Comparison of ENCODE assay signal across 8 cellular contexts in genomic region chr5:107671742-107672211, GRCh38. TPM values are rescaled to one million over a fixed set of nuclear protein-coding genes. Genes with fewer than 3 reads are reported as not detected.
DNase-seq lines count a peak whose midpoint lies in the region; ATAC-seq and FAIRE-seq lines count a peak whose summit lies in the region.

No MANE protein-coding gene starts in this region.

- no peak for FAIRE-seq in small intestine (lab: Jason Lieb, UNC)

- H3K4me3 ChIP-seq in iPS-18c (ENCODE audit: insufficient read depth, low read depth, low read length) = peak overlapping the region; percentile 78
- peak overlapping the region; percentile 42 to 48 for H3K4me3 ChIP-seq in small intestine (ENCODE audit: low read depth in 1 of 2, low read length in 2 of 2)

- DNase-seq in AG20443 (ENCODE audit: low spot score) (peak; percentile 62), NCI-H2196 treated with DMSO at 0.1 percent for 48 hours (lab: John Stamatoyannopoulos, UW; ENCODE audit: unreplicated experiment) (peak; percentile 56), small intestine (peak; percentile 24), pons (ENCODE audit: low spot score) (no peak)

- H3K4me1 ChIP-seq in small intestine (ENCODE audit: control insufficient read depth in 2 of 2, insufficient read depth in 1 of 2, low read depth in 1 of 2, low read length in 1 of 2) = peaks cover 2 to 5% of the 10 kb centered on the region in 2 donors

- WGBS in small intestine, 3 donors = 0 to 2% (median 1%) methylated on average over 20 of the region's 20 CpGs

- H3K36me3 ChIP-seq in small intestine (ENCODE audit: control insufficient read depth in 2 of 2, insufficient read depth in 2 of 2, low read length in 2 of 2) = no peaks in the 10 kb centered on the region

- peaks cover 8 to 14% of the 10 kb centered on the region in 2 donors for H3K27me3 ChIP-seq in small intestine (ENCODE audit: control insufficient read depth in 2 of 2, insufficient read depth in 2 of 2, low read length in 2 of 2)

- H3K9me3 ChIP-seq in iPS-18c (ENCODE audit: control insufficient read depth, insufficient read depth, low read length) = no peaks in the 10 kb centered on the region
- no peaks in the 10 kb centered on the region for H3K9me3 ChIP-seq in small intestine (ENCODE audit: control insufficient read depth, low read depth)

- ATAC-seq in GM19351 (IDR thresholded peaks at IDR 0.05; ENCODE audit: unreplicated experiment) (peak; percentile 0), HG03520 (IDR thresholded peaks at IDR 0.05; ENCODE audit: unreplicated experiment) (no peak)

- H3K27ac ChIP-seq in angular gyrus (ENCODE audit: low read depth, low read length) (peak overlapping the region; percentile 45), small intestine (ENCODE audit: low read depth in 1 of 2, low read length in 1 of 2) (no peak overlapping the region)

RNA-seq across cellular contexts. Expression of gene EFNA5, which starts 1.0 kb away (rescaled TPM):
- 1 to 10 TPM in 1 of 3 donors, under 1 TPM in 1, not detected in 1; 0.54 to 1.7 TPM for polyA plus RNA-seq in small intestine
